In genomic region chr20:36235892-36236785, GRCh38 we compare ENCODE assay signal across 1 cellular context.
TF ChIP-seq lines count a peak whose summit lies in the region.

Gene AAR2, plus strand, starts transcription at chr20:36236478. Its CDS starts 3,391 bp downstream, at chr20:36239869.

TF ChIP-seq in HepG2, 621 proteins besides CTCF, POLR2A, EP300 and RAD21 (continued from another document and continues in another):
- TF ChIP-seq MEIS1 (CRISPR knock-in tag; IDR thresholded peaks at IDR 0.05; ENCODE audit: borderline replicate concordance) (peak; percentile 68; the same call in 1 of the 2 replicates), TBP (CRISPR knock-in tag; IDR thresholded peaks at IDR 0.05) (0 out of 2 replicates have a peak, but pooled peaks have one; percentile 75), CENPBD1 (CRISPR knock-in tag; IDR thresholded peaks at IDR 0.05; ENCODE audit: borderline replicate concordance, low read depth) (peak; percentile 91), ATF7-NPFF (CRISPR knock-in tag; IDR thresholded peaks at IDR 0.05; ENCODE audit: low read depth) (peak; percentile 90), ATF7 (IDR thresholded peaks at IDR 0.05) (no peak), ATF7 (CRISPR knock-in tag; IDR thresholded peaks at IDR 0.05) (peak; percentile 76), ZNF431 (CRISPR knock-in tag; IDR thresholded peaks at IDR 0.05; ENCODE audit: borderline replicate concordance, low read depth) (peak; percentile 85; the same call in 1 of the 2 replicates), POLR2AphosphoS5 (IDR thresholded peaks at IDR 0.05; ENCODE audit: low read depth, low read length) (peak; percentile 98), ZNF383 (CRISPR knock-in tag; IDR thresholded peaks at IDR 0.05; ENCODE audit: borderline replicate concordance) (no peak), ZNF503 (CRISPR knock-in tag; IDR thresholded peaks at IDR 0.05) (0 out of 2 replicates have a peak, but pooled peaks have one; percentile 50), ZNF362 (CRISPR knock-in tag; IDR thresholded peaks at IDR 0.05; ENCODE audit: borderline replicate concordance) (0 out of 2 replicates have a peak, but pooled peaks have one; percentile 74), NFIB (CRISPR knock-in tag; IDR thresholded peaks at IDR 0.05; ENCODE audit: borderline replicate concordance) (peak; percentile 12; the same call in 1 of the 2 replicates), KMT2B (CRISPR knock-in tag; IDR thresholded peaks at IDR 0.05) (peak; percentile 99), ZNF773 (CRISPR knock-in tag; IDR thresholded peaks at IDR 0.05; ENCODE audit: borderline replicate concordance) (no peak; the same call in 1 of the 2 replicates), ATF5 (CRISPR knock-in tag; IDR thresholded peaks at IDR 0.05; ENCODE audit: low read depth) (no peak), SP5 (CRISPR knock-in tag; IDR thresholded peaks at IDR 0.05; ENCODE audit: borderline replicate concordance, low read depth) (peak; percentile 56), GTF2F1 (IDR thresholded peaks at IDR 0.05; ENCODE audit: low read length) (peak; percentile 66; the same call in 1 of the 2 replicates), ZNF468 (CRISPR knock-in tag; IDR thresholded peaks at IDR 0.05) (no peak), ZC3H13 (CRISPR knock-in tag; IDR thresholded peaks at IDR 0.05) (peak; percentile 93), ZNF816 (CRISPR knock-in tag; IDR thresholded peaks at IDR 0.05; ENCODE audit: borderline replicate concordance) (peak; percentile 46; the same call in 1 of the 2 replicates), ZBTB21 (CRISPR knock-in tag; IDR thresholded peaks at IDR 0.05) (peak; percentile 83), ATM (IDR thresholded peaks at IDR 0.05; ENCODE audit: borderline replicate concordance) (no peak), ZNF577 (CRISPR knock-in tag; IDR thresholded peaks at IDR 0.05; ENCODE audit: borderline replicate concordance, low read depth) (peak; percentile 92; the same call in 1 of the 2 replicates), ZNF740 (CRISPR knock-in tag; IDR thresholded peaks at IDR 0.05) (peak; percentile 46; the same call in 1 of the 2 replicates), SOX5 (CRISPR knock-in tag; IDR thresholded peaks at IDR 0.05; ENCODE audit: borderline replicate concordance) (peak; percentile 77; the same call in 1 of the 2 replicates), POLR2G (IDR thresholded peaks at IDR 0.05; ENCODE audit: low read depth, low read length) (peak; percentile 98), MAFF (IDR thresholded peaks at IDR 0.05; ENCODE audit: low read depth, low read length) (no peak), ZNF30 (CRISPR knock-in tag; IDR thresholded peaks at IDR 0.05) (0 out of 2 replicates have a peak, but pooled peaks have one; percentile 27), RFX3 (CRISPR knock-in tag; IDR thresholded peaks at IDR 0.05) (peak; percentile 55), HDAC6 (IDR thresholded peaks at IDR 0.05; ENCODE audit: low read depth, low read length) (no peak), HMG20A (CRISPR knock-in tag; IDR thresholded peaks at IDR 0.05; ENCODE audit: borderline replicate concordance) (no peak; the same call in 1 of the 2 replicates), NPAS2 (CRISPR knock-in tag; IDR thresholded peaks at IDR 0.05; ENCODE audit: borderline replicate concordance) (no peak), ATF6 (CRISPR knock-in tag; conservative IDR thresholded peaks at IDR 0.05) (peak; percentile 99), CAMTA2 (CRISPR knock-in tag; IDR thresholded peaks at IDR 0.05; ENCODE audit: borderline replicate concordance) (peak; percentile 79), ZNF337 (CRISPR knock-in tag; IDR thresholded peaks at IDR 0.05; ENCODE audit: borderline replicate concordance, low read depth) (peak; percentile 76; the same call in 1 of the 2 replicates), SNAI1 (CRISPR knock-in tag; IDR thresholded peaks at IDR 0.05; ENCODE audit: borderline replicate concordance) (peak; percentile 96), ELF3 (CRISPR knock-in tag; IDR thresholded peaks at IDR 0.05) (peak; percentile 96), BRCA1 (CRISPR knock-in tag; IDR thresholded peaks at IDR 0.05) (peak; percentile 40; the same call in 1 of the 2 replicates), RORA (CRISPR knock-in tag; IDR thresholded peaks at IDR 0.05) (no peak; the same call in 1 of the 2 replicates), ZNF367 (CRISPR knock-in tag; IDR thresholded peaks at IDR 0.05; ENCODE audit: borderline replicate concordance) (no peak; the same call in 1 of the 2 replicates), ZSCAN5A (CRISPR knock-in tag; IDR thresholded peaks at IDR 0.05; ENCODE audit: borderline replicate concordance) (peak; percentile 41; the same call in 1 of the 2 replicates), EED (CRISPR knock-in tag; IDR thresholded peaks at IDR 0.05) (peak; percentile 97; the same call in 1 of the 2 replicates), ZNF136 (CRISPR knock-in tag; IDR thresholded peaks at IDR 0.05; ENCODE audit: low read depth) (peak; percentile 98), SRF (IDR thresholded peaks at IDR 0.05; ENCODE audit: low read depth, low read length) (peak; percentile 89), ZNF343 (CRISPR knock-in tag; IDR thresholded peaks at IDR 0.05) (peak; percentile 93; the same call in 1 of the 2 replicates), MED13 (CRISPR knock-in tag; IDR thresholded peaks at IDR 0.05) (no peak), ONECUT2 (CRISPR knock-in tag; IDR thresholded peaks at IDR 0.05) (0 out of 2 replicates have a peak, but pooled peaks have one; percentile 54), SUZ12 (IDR thresholded peaks at IDR 0.05; ENCODE audit: low read depth, low read length) (no peak; the same call in 1 of the 2 replicates), SIN3B (IDR thresholded peaks at IDR 0.05; ENCODE audit: low read length) (peak; percentile 97), MLX (CRISPR knock-in tag; IDR thresholded peaks at IDR 0.05) (peak; percentile 68), MYPOP (CRISPR knock-in tag; IDR thresholded peaks at IDR 0.05) (peak; percentile 89; the same call in 1 of the 2 replicates), ZNF557 (CRISPR knock-in tag; IDR thresholded peaks at IDR 0.05) (peak; percentile 54; the same call in 1 of the 2 replicates), SP4 (CRISPR knock-in tag; IDR thresholded peaks at IDR 0.05) (peak; percentile 94)
- TF ChIP-seq, protein P1, sequence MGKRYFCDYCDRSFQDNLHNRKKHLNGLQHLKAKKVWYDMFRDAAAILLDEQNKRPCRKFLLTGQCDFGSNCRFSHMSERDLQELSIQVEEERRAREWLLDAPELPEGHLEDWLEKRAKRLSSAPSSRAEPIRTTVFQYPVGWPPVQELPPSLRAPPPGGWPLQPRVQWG (CRISPR knock-in tag; IDR thresholded peaks at IDR 0.05; ENCODE audit: borderline replicate concordance, low read depth) = no peak
- TF ChIP-seq, protein P2, sequence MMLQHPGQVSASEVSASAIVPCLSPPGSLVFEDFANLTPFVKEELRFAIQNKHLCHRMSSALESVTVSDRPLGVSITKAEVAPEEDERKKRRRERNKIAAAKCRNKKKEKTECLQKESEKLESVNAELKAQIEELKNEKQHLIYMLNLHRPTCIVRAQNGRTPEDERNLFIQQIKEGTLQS (CRISPR knock-in tag; IDR thresholded peaks at IDR 0.05) = peak; percentile 85
- TF ChIP-seq, protein P3, sequence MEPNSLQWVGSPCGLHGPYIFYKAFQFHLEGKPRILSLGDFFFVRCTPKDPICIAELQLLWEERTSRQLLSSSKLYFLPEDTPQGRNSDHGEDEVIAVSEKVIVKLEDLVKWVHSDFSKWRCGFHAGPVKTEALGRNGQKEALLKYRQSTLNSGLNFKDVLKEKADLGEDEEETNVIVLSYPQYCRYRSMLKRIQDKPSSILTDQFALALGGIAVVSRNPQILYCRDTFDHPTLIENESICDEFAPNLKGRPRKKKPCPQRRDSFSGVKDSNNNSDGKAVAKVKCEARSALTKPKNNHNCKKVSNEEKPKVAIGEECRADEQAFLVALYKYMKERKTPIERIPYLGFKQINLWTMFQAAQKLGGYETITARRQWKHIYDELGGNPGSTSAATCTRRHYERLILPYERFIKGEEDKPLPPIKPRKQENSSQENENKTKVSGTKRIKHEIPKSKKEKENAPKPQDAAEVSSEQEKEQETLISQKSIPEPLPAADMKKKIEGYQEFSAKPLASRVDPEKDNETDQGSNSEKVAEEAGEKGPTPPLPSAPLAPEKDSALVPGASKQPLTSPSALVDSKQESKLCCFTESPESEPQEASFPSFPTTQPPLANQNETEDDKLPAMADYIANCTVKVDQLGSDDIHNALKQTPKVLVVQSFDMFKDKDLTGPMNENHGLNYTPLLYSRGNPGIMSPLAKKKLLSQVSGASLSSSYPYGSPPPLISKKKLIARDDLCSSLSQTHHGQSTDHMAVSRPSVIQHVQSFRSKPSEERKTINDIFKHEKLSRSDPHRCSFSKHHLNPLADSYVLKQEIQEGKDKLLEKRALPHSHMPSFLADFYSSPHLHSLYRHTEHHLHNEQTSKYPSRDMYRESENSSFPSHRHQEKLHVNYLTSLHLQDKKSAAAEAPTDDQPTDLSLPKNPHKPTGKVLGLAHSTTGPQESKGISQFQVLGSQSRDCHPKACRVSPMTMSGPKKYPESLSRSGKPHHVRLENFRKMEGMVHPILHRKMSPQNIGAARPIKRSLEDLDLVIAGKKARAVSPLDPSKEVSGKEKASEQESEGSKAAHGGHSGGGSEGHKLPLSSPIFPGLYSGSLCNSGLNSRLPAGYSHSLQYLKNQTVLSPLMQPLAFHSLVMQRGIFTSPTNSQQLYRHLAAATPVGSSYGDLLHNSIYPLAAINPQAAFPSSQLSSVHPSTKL (CRISPR knock-in tag; IDR thresholded peaks at IDR 0.05) = peak; percentile 89
